Comparison of ENCODE assay signal across 29 cellular contexts in genomic region chr5:161960314-161960713, GRCh38.
"Had no signal": no experiment of that assay in that cellular context is flagged by ENCODE, and none has a peak within 500 bp of the region (broad histone marks: within the 10 kb centered on the region; RNA-seq: fewer than 3 reads in every experiment).

No MANE protein-coding gene starts in this region.

- H3K4me3 ChIP-seq: neural progenitor cell, ovary, psoas muscle, skin epidermis, smooth muscle cell, spleen, suprapubic skin, testis, tibial artery, transverse colon, upper lobe of right lung, uterus had no signal

- H3K9ac ChIP-seq: neural progenitor cell, parathyroid adenoma had no signal

- H2AFZ ChIP-seq: neural progenitor cell, parathyroid adenoma had no signal

- H3K4me2 ChIP-seq: neural progenitor cell, smooth muscle cell had no signal

- H3K27me3 ChIP-seq: neural progenitor cell, ovary, spleen, suprapubic skin, testis, tibial artery, transverse colon, upper lobe of right lung, uterus had no signal

- ATAC-seq: naive thymus-derived CD4-positive, alpha-beta T cell; natural killer cell; psoas muscle; right cardiac atrium; sciatic nerve; stimulated activated memory B cell treated with anti-CD40 and anti-IgM and Interleukin-4, amounts not matched to agents 10 μg/mL and 1 μg/mL and 100 μg/mL, for 72 hours; stimulated activated naive CD8-positive, alpha-beta T cell treated with anti-CD3 and anti-CD28 coated beads, Interleukin-15, amount 100 ng/mL, for 72 hours; stimulated activated naive CD8-positive, alpha-beta T cell treated with anti-CD3 and anti-CD28 coated beads, Interleukin-15, Interleukin-2, amounts not matched to agents 100 U/mL and 50 U/mL, for 24 hours; upper lobe of right lung had no signal

- H3K4me1 ChIP-seq: neural progenitor cell, parathyroid adenoma, psoas muscle, spleen, suprapubic skin, testis, tibial artery, transverse colon, upper lobe of right lung, uterus had no signal

- H3K9me3 ChIP-seq: ovary, psoas muscle, spleen, suprapubic skin, testis, tibial artery, transverse colon, upper lobe of right lung, uterus had no signal

- H3K36me3 ChIP-seq: neural progenitor cell, ovary, spleen, suprapubic skin, tibial artery, transverse colon, upper lobe of right lung, uterus had no signal

- H3K79me2 ChIP-seq: parathyroid adenoma had no signal

- DNase-seq: naive thymus-derived CD4-positive, alpha-beta T cell; natural killer cell; occipital lobe; ovary; posterior cingulate gyrus; psoas muscle; right cardiac atrium; spleen; stimulated activated CD4-positive, alpha-beta T cell treated with anti-CD3 and anti-CD28 coated beads, Interleukin-12 subunit alpha, Interleukin-12 subunit beta, amount 100 ng/mL, for 4 hours; stimulated activated CD4-positive, alpha-beta T cell treated with anti-CD3 and anti-CD28 coated beads, Interleukin-1b, Interleukin-23, amount 100 ng/mL, for 48 hours; stimulated activated CD4-positive, alpha-beta T cell treated with anti-CD3 and anti-CD28 coated beads, Interleukin-4, amount 100 ng/mL, for 1 hour; stimulated activated CD4-positive, alpha-beta T cell treated with anti-CD3 and anti-CD28 coated beads, Interleukin-4, amount 100 ng/mL, for 4 hours; stimulated activated CD8-positive, alpha-beta memory T cell treated with anti-CD3 and anti-CD28 coated beads, Interleukin-4, amount 100 ng/mL, for 48 hours; stimulated activated naive CD4-positive, alpha-beta T cell; stimulated activated naive CD8-positive, alpha-beta T cell treated with anti-CD3 and anti-CD28 coated beads, Interleukin-15, amount 100 ng/mL, for 72 hours; stimulated activated naive CD8-positive, alpha-beta T cell treated with anti-CD3 and anti-CD28 coated beads, Interleukin-15, Interleukin-2, amounts not matched to agents 100 U/mL and 50 U/mL, for 24 hours; substantia nigra; testis; tibial artery; transverse colon; upper lobe of right lung; uterus had no signal

- H3K27ac ChIP-seq: neural progenitor cell, ovary, parathyroid adenoma, psoas muscle, skin epidermis, spleen, suprapubic skin, testis, tibial artery, transverse colon, upper lobe of right lung, uterus had no signal
